9 cellular contexts compared by ENCODE assay signal in genomic region chr1:1440941-1441888, GRCh38. TPM values are rescaled to one million over a fixed set of nuclear protein-coding genes. Genes with fewer than 3 reads are reported as not detected.
DNase-seq lines count a peak whose midpoint lies in the region; ATAC-seq and TF ChIP-seq lines count a peak whose summit lies in the region.
"Had no signal": no experiment of that assay in that cellular context is flagged by ENCODE, and none has a peak within 500 bp of the region (broad histone marks: within the 10 kb centered on the region; RNA-seq: fewer than 3 reads in every experiment).

No MANE protein-coding gene starts in this region.

- H3K27me3 ChIP-seq in SU-DHL-6 (ENCODE audit: low read length) = no peaks in the 10 kb centered on the region
- H3K27me3 ChIP-seq in ascending aorta = no peaks in the 10 kb centered on the region

- no peak overlapping the region for H3K4me3 Mint-ChIP-seq in immature natural killer cell

- no peaks in the 10 kb centered on the region for H3K79me2 ChIP-seq in SU-DHL-6 (ENCODE audit: insufficient read depth, low read length)

- H3K36me3 ChIP-seq in SU-DHL-6 (ENCODE audit: low read length) (no peaks in the 10 kb centered on the region), ascending aorta (no peaks in the 10 kb centered on the region)

- H3K9ac ChIP-seq in SU-DHL-6 (ENCODE audit: low read length) = no peak overlapping the region

- peaks cover 1 to 5% of the 10 kb centered on the region in 2 donors for H3K4me1 ChIP-seq in ascending aorta

- no peak overlapping the region for H3K27ac Mint-ChIP-seq in immature natural killer cell

- no peaks in the 10 kb centered on the region for H3K9me3 Mint-ChIP-seq in immature natural killer cell

- H4K20me1 ChIP-seq in SU-DHL-6 (ENCODE audit: low read depth, low read length) = no peaks in the 10 kb centered on the region

- H3K4me3 ChIP-seq in SU-DHL-6 (ENCODE audit: insufficient read depth, low read length, poor library complexity, severe bottlenecking) = no peak overlapping the region
- H3K4me3 ChIP-seq in ascending aorta = no peak overlapping the region

- DNase-seq in Right ventricle myocardium inferior (ENCODE audit: missing footprints) (no peak), cardiac septum (ENCODE audit: low spot score) (no peak), ascending aorta (ENCODE audit: low spot score in 2 of 2) (no peak), immature natural killer cell (peak; percentile 31 to 48 (median 44))
- DNase-seq in stimulated activated CD4-positive, alpha-beta T cell treated with anti-CD3 and anti-CD28 coated beads, Interleukin-4, amount 100 ng/mL, for 24 hours = peak; percentile 64

- TF ChIP-seq CTCF in SU-DHL-6 (IDR thresholded peaks at IDR 0.05; ENCODE audit: insufficient read depth, low read length, poor library complexity, severe bottlenecking) (peak; percentile 80), ascending aorta (IDR thresholded peaks at IDR 0.05) (peak; percentile 64 to 79 (median 73))

- intact Hi-C loops in Right ventricle myocardium inferior (cut with DNase I) (loop anchor here (5.0 kb wide), 1 partner anchor 34 kb away; the partner anchor contains the start of gene MRPL20), cardiac septum (cut with DNase I) (loop anchor here (5.0 kb wide), 1 partner anchor 44 kb away; the partner anchor contains the start of gene CCNL2), ascending aorta (cut with DNase I) (no loop called here)

- peaks cover 0 to 2% of the 10 kb centered on the region in 2 donors for H3K4me1 Mint-ChIP-seq in immature natural killer cell

- H3K27ac ChIP-seq in SU-DHL-6 (ENCODE audit: low read depth, low read length) (no peak overlapping the region), ascending aorta (no peak overlapping the region)

- ATAC-seq in Right ventricle myocardium inferior (peak; percentile 82), HG03457 (IDR thresholded peaks at IDR 0.05; ENCODE audit: unreplicated experiment) (no peak), GM18498 (IDR thresholded peaks at IDR 0.05; ENCODE audit: unreplicated experiment) (no peak)

- no peaks in the 10 kb centered on the region for H3K36me3 Mint-ChIP-seq in immature natural killer cell

- H2AFZ ChIP-seq in SU-DHL-6 (ENCODE audit: low read depth, low read length, severe bottlenecking) = no peak overlapping the region

- H3K9me3 ChIP-seq in SU-DHL-6 (ENCODE audit: insufficient read depth, low read length) (no peaks in the 10 kb centered on the region), ascending aorta (no peaks in the 10 kb centered on the region)

- H3F3A ChIP-seq in SU-DHL-6 (ENCODE audit: insufficient read depth) = no peaks in the 10 kb centered on the region

- H3K9me2 ChIP-seq in SU-DHL-6 (replicated peaks; ENCODE audit: insufficient read depth, low read length) = no peaks in the 10 kb centered on the region

- H3K27me3 Mint-ChIP-seq in immature natural killer cell (ENCODE audit: low read depth in 3 of 3) = peaks cover 2 to 7% (median 3%) of the 10 kb centered on the region in 3 donors

- H3K4me2 ChIP-seq in SU-DHL-6 (ENCODE audit: low read depth, low read length, poor library complexity, severe bottlenecking) = no peak overlapping the region

RNA-seq across cellular contexts. Expression of gene VWA1, which starts 5.7 kb away (rescaled TPM):
- total RNA-seq in Right ventricle myocardium inferior = 20.5 TPM
- 35.3 TPM for total RNA-seq in cardiac septum
- 79.0 TPM for total RNA-seq in ascending aorta
- not detected for polyA plus RNA-seq in immature natural killer cell

RNA-seq across cellular contexts. Expression of gene ATAD3C, which starts 8.3 kb away (rescaled TPM):
- total RNA-seq in Right ventricle myocardium inferior (1.8 TPM), cardiac septum (0.51 TPM), ascending aorta (not detected)
- 1 to 10 TPM; 1.5 to 4.0 (median 3.1) TPM for polyA plus RNA-seq in immature natural killer cell
- total RNA-seq: glomerular endothelial cell had no signal

RNA-seq across cellular contexts. Expression of gene ANKRD65, which starts 20.1 kb away (rescaled TPM):
- total RNA-seq in Right ventricle myocardium inferior (3.0 TPM), cardiac septum (1.8 TPM), ascending aorta (12.5 TPM)
- polyA plus RNA-seq in immature natural killer cell = not detected
- total RNA-seq: glomerular endothelial cell had no signal

RNA-seq across cellular contexts. Expression of gene ATAD3B, which starts 30.4 kb away (rescaled TPM):
- 9.0 TPM for total RNA-seq in Right ventricle myocardium inferior
- 13.7 TPM for total RNA-seq in cardiac septum
- 14.2 TPM for total RNA-seq in ascending aorta
- 1 to 10 TPM in 2 of 3 donors, under 1 TPM in 1; 0.39 to 5.0 (median 2.5) TPM for polyA plus RNA-seq in immature natural killer cell

RNA-seq across cellular contexts. Expression of gene MRPL20, which starts 34.1 kb away (rescaled TPM):
- total RNA-seq in Right ventricle myocardium inferior (140 TPM), cardiac septum (127 TPM), ascending aorta (63.4 TPM)
- 100 to 1,000 TPM; 167 to 194 (median 182) TPM for polyA plus RNA-seq in immature natural killer cell

Comparison
In these comparisons a context has a peak if more than half of its experiments do, and no peak if none do; other contexts are left out.
1. DNase-seq: peak in immature natural killer cell (3 of 3) and stimulated activated CD4-positive, alpha-beta T cell treated with anti-CD3 and anti-CD28 coated beads, Interleukin-4, amount 100 ng/mL, for 24 hours (single experiment); none in Right ventricle myocardium inferior (single experiment), cardiac septum (single experiment) and ascending aorta (0 of 2).